11 cellular contexts compared by ENCODE assay signal in genomic region chr14:73718742-73719251, GRCh38. TPM values are rescaled to one million over a fixed set of nuclear protein-coding genes. Genes with fewer than 3 reads are reported as not detected.
A peak's percentile ranks its signal among the peaks of the same experiment; 100 is the strongest.
DNase-seq lines count a peak whose midpoint lies in the region; ATAC-seq, FAIRE-seq and TF ChIP-seq lines count a peak whose summit lies in the region.
"Had no signal": no experiment of that assay in that cellular context is flagged by ENCODE, and none has a peak within 500 bp of the region (broad histone marks: within the 10 kb centered on the region; RNA-seq: fewer than 3 reads in every experiment).

No MANE protein-coding gene starts in this region.

- H3K23ac ChIP-seq in H1 (ENCODE audit: insufficient read length) = no peak overlapping the region
- H3K23ac ChIP-seq in mesendoderm (ENCODE audit: low read length) = peak overlapping the region; percentile 85

- TF ChIP-seq POLR2A in H1 (IDR thresholded peaks at IDR 0.05; ENCODE audit: control extremely low read depth in 1 of 2, low read depth in 2 of 2, low read length in 2 of 2) = peak in 1 of 2 experiments; percentile 22; a peak in 1 of 3 replicates

- H3K36me3 ChIP-seq in SK-N-MC (ENCODE audit: insufficient read depth, low read length) (peaks cover 58% of the 10 kb centered on the region), H1 (ENCODE audit: control insufficient read depth in 2 of 4, insufficient read depth in 4 of 4, low read length in 3 of 4) (peaks cover 0 to 6% (median 0%) of the 10 kb centered on the region in 4 experiments; a peak in 1 of 8 replicates), mesendoderm (ENCODE audit: control insufficient read depth, insufficient read depth, low read length) (peaks cover 1% of the 10 kb centered on the region), subcutaneous abdominal adipose tissue (ENCODE audit: control insufficient read depth in 5 of 5, insufficient read depth in 5 of 5, low read length in 5 of 5) (peaks cover 6 to 73% (median 58%) of the 10 kb centered on the region in 5 donors)

- peaks cover 2% of the 10 kb centered on the region; the same call in 1 of the 2 replicates for H3K79me1 ChIP-seq in H1 (ENCODE audit: low read depth, low read length)
- no peaks in the 10 kb centered on the region for H3K79me1 ChIP-seq in mesendoderm (ENCODE audit: low read length)

- H3K4ac ChIP-seq in H1 (replicated peaks; ENCODE audit: insufficient read length, low read depth, low read length) = peak overlapping the region; percentile 82
- H3K4ac ChIP-seq in mesendoderm (ENCODE audit: low read depth, low read length) = peak overlapping the region; percentile 38

- no peak overlapping the region for H3K4me3 Mint-ChIP-seq in CD14-positive monocyte
- H3K4me3 Mint-ChIP-seq: stimulated activated naive CD8-positive, alpha-beta T cell treated with anti-CD3 and anti-CD28 coated beads, Interleukin-15, Interleukin-2, amounts not matched to agents 100 ng/mL and 50 ng/mL, for 24 hours had no signal

- TF ChIP-seq RAD21 in H1 (IDR thresholded peaks at IDR 0.05 in 1 of 2, conservative IDR thresholded peaks at IDR 0.05 in 1 of 2; ENCODE audit: low read depth in 2 of 2, low read length in 2 of 2) = no peak

- H3K79me2 ChIP-seq in H1 (ENCODE audit: control insufficient read depth in 1 of 2, insufficient read depth in 2 of 2, low read length in 2 of 2) (no peaks in the 10 kb centered on the region), mesendoderm (ENCODE audit: control insufficient read depth, insufficient read depth, low read length) (no peaks in the 10 kb centered on the region)

- intact Hi-C loops in CD14-positive monocyte (cut with micrococcal nuclease) = no loop called here

- FAIRE-seq in H1 (lab: Jason Lieb, UNC) = no peak

- H2BK5ac ChIP-seq in H1 (ENCODE audit: low read depth, low read length) (peak overlapping the region; percentile 52; the same call in 1 of the 2 replicates), mesendoderm (ENCODE audit: low read length) (no peak overlapping the region)

- TF ChIP-seq CTCF in H1 (IDR thresholded peaks at IDR 0.05; ENCODE audit: control extremely low read depth in 1 of 3, insufficient read depth in 1 of 3, low read depth in 1 of 3, low read length in 3 of 3) = no peak
- TF ChIP-seq CTCF in CD14-positive monocyte (IDR thresholded peaks at IDR 0.05) = no peak

- peaks cover 0 to 6% (median 2%) of the 10 kb centered on the region in 4 experiments; a peak in 3 of 7 replicates for H3K27me3 ChIP-seq in H1 (replicated peaks in 1 of 4; ENCODE audit: control insufficient read depth in 3 of 4, extremely low read depth in 1 of 4, insufficient read depth in 3 of 4, low read length in 3 of 4)
- no peaks in the 10 kb centered on the region for H3K27me3 ChIP-seq in mesendoderm (ENCODE audit: insufficient read depth, low read length, poor library complexity)
- no peaks in the 10 kb centered on the region for H3K27me3 ChIP-seq in subcutaneous abdominal adipose tissue (ENCODE audit: control insufficient read depth in 5 of 5, insufficient read depth in 4 of 5, low read length in 5 of 5)

- H3K4me1 Mint-ChIP-seq in CD14-positive monocyte = peaks cover 12% of the 10 kb centered on the region

- DNase-seq in SK-N-MC (ENCODE audit: low read depth, low spot score) (no peak), H1 (ENCODE audit: low read depth in 1 of 2, low spot score in 2 of 2) (peak in 1 of 2 experiments; percentile 92), mesendoderm (peak; percentile 79), NCI-H774 (lab: John Stamatoyannopoulos, UW) (no peak), DMS79 treated with DMSO at 0.1 percent for 48 hours (lab: John Stamatoyannopoulos, UW) (no peak), CD14-positive monocyte (ENCODE audit: low spot score) (no peak)
- DNase-seq: NCI-H1417, T1000 had no signal

- peaks cover 0 to 2% (median 0%) of the 10 kb centered on the region in 3 donors for H3K27me3 Mint-ChIP-seq in CD14-positive monocyte (ENCODE audit: low read depth in 3 of 3)
- H3K27me3 Mint-ChIP-seq: stimulated activated naive CD8-positive, alpha-beta T cell treated with anti-CD3 and anti-CD28 coated beads, Interleukin-15, Interleukin-2, amounts not matched to agents 100 ng/mL and 50 ng/mL, for 24 hours had no signal

- H2AK5ac ChIP-seq in H1 (ENCODE audit: low read depth, low read length) = no peak overlapping the region
- H2AK5ac ChIP-seq in mesendoderm (ENCODE audit: low read length) = no peak overlapping the region

- peaks cover 18% of the 10 kb centered on the region for H3K23me2 ChIP-seq in H1 (ENCODE audit: low read depth, low read length)

- H4K5ac ChIP-seq in H1 (ENCODE audit: insufficient read length, low read depth, low read length) (peak overlapping the region; percentile 58), mesendoderm (ENCODE audit: low read length) (no peak overlapping the region)

- peak in 1 of 2 experiments; percentile 1; a peak in 1 of 3 replicates for TF ChIP-seq EP300 in H1 (IDR thresholded peaks at IDR 0.05; ENCODE audit: borderline replicate concordance in 1 of 2, low read depth in 2 of 2, low read length in 2 of 2)

- peaks cover 4 to 6% of the 10 kb centered on the region in 2 experiments for H4K20me1 ChIP-seq in H1 (replicated peaks in 1 of 2; ENCODE audit: control insufficient read depth in 1 of 2, insufficient read depth in 2 of 2, low read length in 2 of 2)

- H3K27ac Mint-ChIP-seq in CD14-positive monocyte = no peak overlapping the region

- H2BK12ac ChIP-seq in H1 (ENCODE audit: low read depth, low read length) = 0 out of 2 replicates have a peak overlapping the region, but pooled peaks have one; percentile 84

- H4K91ac ChIP-seq in H1 (replicated peaks; ENCODE audit: insufficient read length, low read length) = peak overlapping the region; percentile 14

- ATAC-seq in GM19397 (IDR thresholded peaks at IDR 0.05; ENCODE audit: unreplicated experiment) = no peak

- H3K4me2 ChIP-seq in H1 (ENCODE audit: insufficient read depth in 1 of 2, low read depth in 2 of 2, low read length in 2 of 2) (peak overlapping the region; percentile 83 to 95), mesendoderm (ENCODE audit: low read length) (peak overlapping the region; percentile 40)

- peak overlapping the region; percentile 85; the same call in 1 of the 2 replicates for H4K8ac ChIP-seq in H1 (ENCODE audit: extremely low read depth, insufficient read depth, low read length)
- peak overlapping the region; percentile 92 for H4K8ac ChIP-seq in mesendoderm (ENCODE audit: low read depth, low read length)

- H2BK120ac ChIP-seq in H1 (replicated peaks; ENCODE audit: low read depth, low read length) (no peak overlapping the region), mesendoderm (ENCODE audit: low read depth, low read length) (no peak overlapping the region)

- peak overlapping the region; percentile 25; the same call in 1 of the 2 replicates for H3K27ac ChIP-seq in SK-N-MC
- H3K27ac ChIP-seq in H1 (ENCODE audit: low read depth, low read length) = peak overlapping the region; percentile 57
- no peak overlapping the region for H3K27ac ChIP-seq in mesendoderm (ENCODE audit: low read depth, low read length)
- H3K27ac ChIP-seq in subcutaneous abdominal adipose tissue (ENCODE audit: low read depth, low read length) = peak overlapping the region; percentile 57

- no peak overlapping the region for H2BK20ac ChIP-seq in H1 (ENCODE audit: low read length)

- no peaks in the 10 kb centered on the region for H3K9me3 Mint-ChIP-seq in CD14-positive monocyte
- H3K9me3 Mint-ChIP-seq: stimulated activated naive CD8-positive, alpha-beta T cell treated with anti-CD3 and anti-CD28 coated beads, Interleukin-15, Interleukin-2, amounts not matched to agents 100 ng/mL and 50 ng/mL, for 24 hours had no signal

- H3K36me3 Mint-ChIP-seq in CD14-positive monocyte = peaks cover 74 to 78% of the 10 kb centered on the region in 2 donors

- H2AFZ ChIP-seq in H1 (ENCODE audit: low read length) = no peak overlapping the region

- WGBS in H1 (ENCODE audit: extremely low coverage in 1 of 2, insufficient coverage in 1 of 2, insufficient read length in 1 of 2, insufficient replicate concordance in 2 of 2, low coverage in 1 of 2, low lambda C conversion rate in 2 of 2, missing lambda C conversion rate in 1 of 2), 2 experiments = 4% methylated on average over 31 of the region's 41 CpGs; no CpG with 5 or more reads in 1 of the 2 experiments
- whole genome bisulfite sequencing in mesendoderm (ENCODE audit: extremely low coverage, insufficient coverage, low lambda C conversion rate) = no CpG with 5 or more reads among the region's 41 CpGs

- POLR2A ChIA-PET in H1 (lab: Charles Lee; ENCODE audit: partially characterized antibody) = interaction anchor here (1.2 to 3.4 kb wide), 5 partner anchors 9 to 53 kb away, joined by 3 to 11 read pairs (median 5); a partner anchor contains a TSS

- CTCF ChIA-PET in H1 (lab: Charles Lee; ENCODE audit: partially characterized antibody) = interaction anchor here (1.3 to 1.7 kb wide), 6 partner anchors 8 to 57 kb away, joined by 3 to 10 read pairs (median 4); no protein-coding TSS in a partner anchor

- H3K56ac ChIP-seq in H1 (replicated peaks; ENCODE audit: insufficient read length, low read depth, low read length) = no peak overlapping the region
- H3K56ac ChIP-seq in mesendoderm (ENCODE audit: low read length) = peak overlapping the region; percentile 76

- H3K14ac ChIP-seq in H1 (ENCODE audit: insufficient read length) = no peak overlapping the region

- H3K9me3 ChIP-seq in SK-N-MC (ENCODE audit: low read depth, low read length) (no peaks in the 10 kb centered on the region), H1 (ENCODE audit: insufficient read depth in 2 of 2, low read depth in 1 of 2, low read length in 1 of 2) (no peaks in the 10 kb centered on the region), subcutaneous abdominal adipose tissue (ENCODE audit: control insufficient read depth in 5 of 5, low read length in 5 of 5) (no peaks in the 10 kb centered on the region)

- H3K4me1 ChIP-seq in H1 (replicated peaks in 1 of 4; ENCODE audit: control insufficient read depth in 3 of 4, insufficient read depth in 4 of 4, low read length in 3 of 4) = peaks cover 16 to 32% (median 24%) of the 10 kb centered on the region in 4 experiments
- peaks cover 7% of the 10 kb centered on the region for H3K4me1 ChIP-seq in mesendoderm (ENCODE audit: control insufficient read depth, low read depth, low read length)
- peaks cover 10 to 45% (median 42%) of the 10 kb centered on the region in 5 donors for H3K4me1 ChIP-seq in subcutaneous abdominal adipose tissue (ENCODE audit: control insufficient read depth in 5 of 5, insufficient read depth in 5 of 5, low read length in 5 of 5)

- H3K9ac ChIP-seq in SK-N-MC (ENCODE audit: insufficient read length) = no peak overlapping the region
- H3K9ac ChIP-seq in H1 (replicated peaks in 1 of 4; ENCODE audit: extremely low read depth in 1 of 4, low read depth in 3 of 4, low read length in 3 of 4) = peak overlapping the region in 3 of 4 experiments; percentile 35 to 57 (median 49); a peak in 5 of 7 replicates
- peak overlapping the region; percentile 69 for H3K9ac ChIP-seq in mesendoderm (ENCODE audit: low read length)
- H3K9ac ChIP-seq in subcutaneous abdominal adipose tissue (ENCODE audit: low read length in 5 of 5) = no peak overlapping the region

- H2BK15ac ChIP-seq in H1 (ENCODE audit: low read length) (no peak overlapping the region), mesendoderm (replicated peaks; ENCODE audit: low read depth) (no peak overlapping the region)

- H3K18ac ChIP-seq in H1 (ENCODE audit: extremely low read depth, low read length) (peak overlapping the region; percentile 78), mesendoderm (ENCODE audit: low read length) (peak overlapping the region; percentile 0)

- H3K4me3 ChIP-seq in SK-N-MC (no peak overlapping the region), H1 (ENCODE audit: extremely low read depth in 1 of 4, insufficient read depth in 2 of 4, low read depth in 3 of 4, low read length in 4 of 4) (peak overlapping the region; percentile 43 to 79 (median 66)), mesendoderm (ENCODE audit: low read length) (peak overlapping the region; percentile 2), subcutaneous abdominal adipose tissue (ENCODE audit: low read depth in 1 of 5, low read length in 5 of 5) (no peak overlapping the region)

RNA-seq across cellular contexts. Expression of gene PNMA1, which starts 4.6 kb away (rescaled TPM):
- 52.7 and 55.1 TPM in 2 replicates for total RNA-seq in H1 (2021; fragmentation: NEBNext Ultra II Directional; extraction: Animal tissue kit (Norgen Biotek cat#: 25700))
- polyA plus RNA-seq in H1 (2011; rRNA removed) (15.8 and 23.3 TPM in 2 replicates), CD14-positive monocyte (1 to 10 TPM; 4.4 to 6.4 TPM)
- polyA plus RNA-seq in H1 (2011; cell fraction: cytosol; rRNA removed) = 23.1 TPM
- 16.1 TPM for polyA plus RNA-seq in H1 (2011; cell fraction: nucleus; rRNA removed)
- polyA plus RNA-seq in H1 (2012, experiment 1 of 2) = 44.2 to 49.8 TPM (median 48.1 TPM) in 4 replicates
- polyA plus RNA-seq in H1 (2012, experiment 2 of 2) = 34.1 TPM
- polyA plus RNA-seq in H1 (2013, experiment 1 of 2) = 29.7 TPM
- 29.0 TPM for polyA plus RNA-seq in H1 (2013, experiment 2 of 2)
- polyA minus RNA-seq in H1 (2011; rRNA and poly(A)+ RNA removed) = 10.0 and 14.9 TPM in 2 replicates
- 14.5 TPM for polyA minus RNA-seq in H1 (2011; cell fraction: cytosol; rRNA and poly(A)+ RNA removed)
- 12.4 TPM for polyA minus RNA-seq in H1 (2011; cell fraction: nucleus; rRNA and poly(A)+ RNA removed)
- 34.5 TPM for polyA plus RNA-seq in mesendoderm (2013, experiment 1 of 2)
- 34.4 TPM for polyA plus RNA-seq in mesendoderm (2013, experiment 2 of 2)

Comparison
In these comparisons a context has a peak if more than half of its experiments do, and no peak if none do; other contexts are left out.
1. H3K4me3 ChIP-seq: peak in H1 (4 of 4) and mesendoderm (single experiment); none in SK-N-MC (single experiment) and subcutaneous abdominal adipose tissue (0 of 5).
2. H3K9ac ChIP-seq: peak in H1 (3 of 4) and mesendoderm (single experiment); none in SK-N-MC (single experiment) and subcutaneous abdominal adipose tissue (0 of 5).